8 cellular contexts compared by ENCODE assay signal in the genomic region with DNA sequence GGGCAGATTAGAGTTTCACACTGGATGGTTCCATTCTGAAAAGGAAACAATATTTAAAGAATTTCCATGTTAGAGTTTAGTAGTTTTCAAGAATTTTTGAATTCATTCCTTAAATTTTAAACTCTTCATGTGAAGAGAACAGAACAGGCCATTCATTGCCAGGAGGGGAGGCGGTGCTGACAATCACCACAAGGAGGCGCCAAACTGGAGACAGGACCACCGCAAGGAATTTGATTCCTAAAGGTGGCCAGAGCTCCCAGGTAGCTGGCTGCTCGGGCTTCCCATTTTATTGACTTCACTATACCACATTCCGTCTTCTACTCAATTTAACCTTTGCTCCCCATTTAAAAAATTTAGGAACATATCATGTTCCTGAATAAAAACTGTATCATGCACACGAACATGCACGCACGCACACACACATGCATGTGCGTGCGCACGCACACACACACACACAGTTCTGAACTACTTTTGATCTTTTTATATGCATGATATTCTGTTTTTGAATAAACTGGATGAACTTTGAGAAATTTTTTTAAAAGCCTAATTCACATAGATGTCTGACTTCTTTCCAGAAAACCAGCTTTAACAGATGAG.
DNase-seq lines count a peak whose midpoint lies in the region; ATAC-seq, FAIRE-seq and TF ChIP-seq lines count a peak whose summit lies in the region.

No MANE protein-coding gene starts in this region.

- peak; percentile 38 to 61 (median 52) for TF ChIP-seq CTCF in pancreas (IDR thresholded peaks at IDR 0.05)

- H3K36me3 Mint-ChIP-seq in stimulated activated memory B cell treated with anti-CD40 and anti-IgM and Interleukin-4, amounts not matched to agents 10 μg/mL and 1 μg/mL and 100 μg/mL, for 72 hours: no peaks in the 10 kb centered on the region

- H3K27ac Mint-ChIP-seq in stimulated activated memory B cell treated with anti-CD40 and anti-IgM and Interleukin-4, amounts not matched to agents 10 μg/mL and 1 μg/mL and 100 μg/mL, for 72 hours: no peak overlapping the region

- no peaks in the 10 kb centered on the region for H3K4me1 ChIP-seq in effector memory CD4-positive, alpha-beta T cell (ENCODE audit: control insufficient read depth, insufficient read depth, low read length, poor library complexity, severe bottlenecking)
- no peaks in the 10 kb centered on the region for H3K4me1 ChIP-seq in pancreas

- 65 to 68% methylated on average over 11 of the region's 11 CpGs for WGBS in pancreas, 2 donors

- DNase-seq in NCI-H1694 (lab: John Stamatoyannopoulos, UW): peak; percentile 0
- no peak for DNase-seq in NCI-H1694 treated with DMSO at 0.1 percent for 48 hours (lab: John Stamatoyannopoulos, UW)
- peak; percentile 34 for DNase-seq in HK-2 (ENCODE audit: unreplicated experiment)
- DNase-seq in activated CD4-positive, alpha-beta T cell treated with anti-CD3 and anti-CD28 coated beads for 48 hours: peak; percentile 76
- peak; percentile 18 to 41 (median 31) for DNase-seq in effector memory CD4-positive, alpha-beta T cell
- DNase-seq in pancreas: peak in 5 of 6 donors; percentile 15 to 60 (median 30)

- ATAC-seq in pancreas (peak in 1 of 4 donors; percentile 35), GM21515 (IDR thresholded peaks at IDR 0.05; ENCODE audit: unreplicated experiment) (no peak)
- ATAC-seq in stimulated activated memory B cell treated with anti-CD40 and anti-IgM and Interleukin-4, amounts not matched to agents 10 μg/mL and 1 μg/mL and 100 μg/mL, for 72 hours: no peak

- no peak overlapping the region for H3K27ac ChIP-seq in effector memory CD4-positive, alpha-beta T cell (ENCODE audit: insufficient read depth, low read length, poor library complexity, severe bottlenecking)
- no peak overlapping the region for H3K27ac ChIP-seq in pancreas

- H3K36me3 ChIP-seq in effector memory CD4-positive, alpha-beta T cell (ENCODE audit: control insufficient read depth, insufficient read depth, low read length): peaks cover 4% of the 10 kb centered on the region
- H3K36me3 ChIP-seq in pancreas: no peaks in the 10 kb centered on the region

- no peaks in the 10 kb centered on the region for H3K9me3 ChIP-seq in effector memory CD4-positive, alpha-beta T cell (ENCODE audit: control insufficient read depth, low read length)
- H3K9me3 ChIP-seq in pancreas: no peaks in the 10 kb centered on the region

- intact Hi-C loops in pancreas (cut with DNase I): no loop called here

- H3K4me1 Mint-ChIP-seq in stimulated activated memory B cell treated with anti-CD40 and anti-IgM and Interleukin-4, amounts not matched to agents 10 μg/mL and 1 μg/mL and 100 μg/mL, for 72 hours: no peaks in the 10 kb centered on the region

- no peaks in the 10 kb centered on the region for H3K9me3 Mint-ChIP-seq in stimulated activated memory B cell treated with anti-CD40 and anti-IgM and Interleukin-4, amounts not matched to agents 10 μg/mL and 1 μg/mL and 100 μg/mL, for 72 hours

- no peaks in the 10 kb centered on the region for H3K27me3 ChIP-seq in effector memory CD4-positive, alpha-beta T cell (replicated peaks; ENCODE audit: control insufficient read depth, insufficient read depth, low read length, poor library complexity, severe bottlenecking)
- no peaks in the 10 kb centered on the region for H3K27me3 ChIP-seq in pancreas

- H3K27me3 Mint-ChIP-seq in stimulated activated memory B cell treated with anti-CD40 and anti-IgM and Interleukin-4, amounts not matched to agents 10 μg/mL and 1 μg/mL and 100 μg/mL, for 72 hours: no peaks in the 10 kb centered on the region

- FAIRE-seq in pancreas (lab: Jason Lieb, UNC): no peak

- H3K4me3 Mint-ChIP-seq in stimulated activated memory B cell treated with anti-CD40 and anti-IgM and Interleukin-4, amounts not matched to agents 10 μg/mL and 1 μg/mL and 100 μg/mL, for 72 hours: no peak overlapping the region

- no peak overlapping the region for H3K4me3 ChIP-seq in effector memory CD4-positive, alpha-beta T cell (ENCODE audit: insufficient read depth, low read depth, low read length, poor library complexity, severe bottlenecking)
- H3K4me3 ChIP-seq in pancreas: no peak overlapping the region
